Comparison of ENCODE assay signal across 8 cellular contexts in genomic region chr3:46895204-46895660, GRCh38. TPM values are rescaled to one million over a fixed set of nuclear protein-coding genes. Genes with fewer than 3 reads are reported as not detected.
DNase-seq lines count a peak whose midpoint lies in the region; ATAC-seq and TF ChIP-seq lines count a peak whose summit lies in the region.

No MANE protein-coding gene starts in this region.

- peak overlapping the region in 1 of 3 donors; percentile 59 for H3K27ac Mint-ChIP-seq in CD4-positive, CD25-positive, alpha-beta regulatory T cell
- H3K27ac Mint-ChIP-seq in T-helper 17 cell: no peak overlapping the region

- peaks cover 7% of the 10 kb centered on the region for H3K27me3 ChIP-seq in CD4-positive, CD25-positive, alpha-beta regulatory T cell (ENCODE audit: control insufficient read depth, insufficient read depth, low read length)
- peaks cover 5% of the 10 kb centered on the region for H3K27me3 ChIP-seq in adipocyte (replicated peaks; ENCODE audit: control insufficient read depth, insufficient read depth, low read length)
- no peaks in the 10 kb centered on the region for H3K27me3 ChIP-seq in hepatocyte

- no peak overlapping the region for H3K9ac ChIP-seq in adipocyte (ENCODE audit: low read length)

- H3K4me3 ChIP-seq in CD4-positive, CD25-positive, alpha-beta regulatory T cell (ENCODE audit: low read depth, low read length): no peak overlapping the region
- no peak overlapping the region for H3K4me3 ChIP-seq in adipocyte (ENCODE audit: low read length)
- H3K4me3 ChIP-seq in hepatocyte: no peak overlapping the region

- peaks cover 0 to 3% (median 0%) of the 10 kb centered on the region in 7 donors for H3K9me3 Mint-ChIP-seq in CD4-positive, CD25-positive, alpha-beta regulatory T cell

- H3K79me2 ChIP-seq in hepatocyte: no peaks in the 10 kb centered on the region

- H3K9me2 ChIP-seq in hepatocyte (replicated peaks; ENCODE audit: insufficient read depth): no peaks in the 10 kb centered on the region

- peaks cover 16% of the 10 kb centered on the region for H3K4me1 ChIP-seq in CD4-positive, CD25-positive, alpha-beta regulatory T cell (ENCODE audit: control insufficient read depth, insufficient read depth, low read length, poor library complexity, severe bottlenecking)
- H3K4me1 ChIP-seq in adipocyte (ENCODE audit: control insufficient read depth, insufficient read depth, low read length): peaks cover 17% of the 10 kb centered on the region
- peaks cover 18% of the 10 kb centered on the region for H3K4me1 ChIP-seq in hepatocyte (ENCODE audit: insufficient read depth)

- WGBS in hepatocyte (ENCODE audit: low lambda C conversion rate, missing lambda C conversion rate): 31% methylated on average over 5 of the region's 5 CpGs

- H3K36me3 ChIP-seq in CD4-positive, CD25-positive, alpha-beta regulatory T cell (ENCODE audit: control insufficient read depth, insufficient read depth, low read length): no peaks in the 10 kb centered on the region
- H3K36me3 ChIP-seq in adipocyte (ENCODE audit: control insufficient read depth, insufficient read depth, low read length, severe bottlenecking) (no peaks in the 10 kb centered on the region), hepatocyte (replicated peaks; ENCODE audit: insufficient read depth, low read depth) (no peaks in the 10 kb centered on the region)

- peaks cover 7% of the 10 kb centered on the region for H4K20me1 ChIP-seq in hepatocyte (ENCODE audit: insufficient read depth, poor library complexity, severe bottlenecking)

- peak; percentile 58 to 72 (median 69) for DNase-seq in CD4-positive, CD25-positive, alpha-beta regulatory T cell
- DNase-seq in HuH-7 (ENCODE audit: low spot score) (peak; percentile 94), T-helper 17 cell (peak; percentile 62 to 80 (median 68)), adipocyte (ENCODE audit: low read depth) (peak; percentile 83), hepatocyte (ENCODE audit: low spot score) (peak; percentile 80)
- DNase-seq in stimulated activated CD4-positive, alpha-beta T cell treated with anti-CD3 and anti-CD28 coated beads, Interleukin-1b, Interleukin-23, amount 100 ng/mL, for 1 hour (ENCODE audit: low read depth in 2 of 2): peak; percentile 49 to 67

- H3K27ac ChIP-seq in CD4-positive, CD25-positive, alpha-beta regulatory T cell (ENCODE audit: insufficient read depth, low read length, poor library complexity, severe bottlenecking): no peak overlapping the region
- H3K27ac ChIP-seq in hepatocyte: no peak overlapping the region

- TF ChIP-seq CTCF in hepatocyte (IDR thresholded peaks at IDR 0.05; ENCODE audit: poor library complexity): peak; percentile 95

- no peak overlapping the region for H3K4me2 ChIP-seq in hepatocyte

- H3K27me3 Mint-ChIP-seq in CD4-positive, CD25-positive, alpha-beta regulatory T cell: peaks cover 63% of the 10 kb centered on the region
- peaks cover 71% of the 10 kb centered on the region for H3K27me3 Mint-ChIP-seq in T-helper 17 cell

- peaks cover 0 to 19% (median 5%) of the 10 kb centered on the region in 4 donors for H3K4me1 Mint-ChIP-seq in CD4-positive, CD25-positive, alpha-beta regulatory T cell
- peaks cover 18% of the 10 kb centered on the region for H3K4me1 Mint-ChIP-seq in T-helper 17 cell

- no peak overlapping the region for H3K4me3 Mint-ChIP-seq in CD4-positive, CD25-positive, alpha-beta regulatory T cell
- no peak overlapping the region for H3K4me3 Mint-ChIP-seq in T-helper 17 cell

- H3K36me3 Mint-ChIP-seq in CD4-positive, CD25-positive, alpha-beta regulatory T cell: no peaks in the 10 kb centered on the region
- peaks cover 7% of the 10 kb centered on the region for H3K36me3 Mint-ChIP-seq in T-helper 17 cell (ENCODE audit: low read depth)

- no peak overlapping the region for H2AFZ ChIP-seq in hepatocyte

- ATAC-seq in CD4-positive, CD25-positive, alpha-beta regulatory T cell (ENCODE audit: low read depth in 2 of 2): peak; percentile 77
- peak; percentile 82 for ATAC-seq in T-helper 17 cell
- ATAC-seq in GM21390 (IDR thresholded peaks at IDR 0.05; ENCODE audit: unreplicated experiment): no peak
- ATAC-seq in GM19452 (IDR thresholded peaks at IDR 0.05; ENCODE audit: unreplicated experiment): no peak

- no peaks in the 10 kb centered on the region for H3K9me3 ChIP-seq in CD4-positive, CD25-positive, alpha-beta regulatory T cell (ENCODE audit: control insufficient read depth in 2 of 2, low read length in 2 of 2)
- H3K9me3 ChIP-seq in T-helper 17 cell (ENCODE audit: control insufficient read depth, low read length, poor library complexity, severe bottlenecking) (no peaks in the 10 kb centered on the region), adipocyte (ENCODE audit: control insufficient read depth, low read length) (no peaks in the 10 kb centered on the region), hepatocyte (ENCODE audit: low read depth) (no peaks in the 10 kb centered on the region)

RNA-seq across cellular contexts. Expression of gene PTH1R, which starts 17.7 kb away (rescaled TPM):
- total RNA-seq in CD4-positive, CD25-positive, alpha-beta regulatory T cell: not detected
- polyA plus RNA-seq in CD4-positive, CD25-positive, alpha-beta regulatory T cell: not detected
- total RNA-seq in T-helper 17 cell (not detected), hepatocyte (13.9 and 14.5 TPM in 2 replicates)
- 29.4 and 31.0 TPM in 2 replicates for polyA plus RNA-seq in hepatocyte

RNA-seq across cellular contexts. Expression of gene MYL3, which starts 32.0 kb away (rescaled TPM):
- not detected for total RNA-seq in CD4-positive, CD25-positive, alpha-beta regulatory T cell
- not detected for polyA plus RNA-seq in CD4-positive, CD25-positive, alpha-beta regulatory T cell
- total RNA-seq in T-helper 17 cell: not detected
- 5.8 and 9.5 TPM in 2 replicates for total RNA-seq in hepatocyte
- polyA plus RNA-seq in hepatocyte: 7.4 and 9.7 TPM in 2 replicates

Comparison
In these comparisons a context has a peak if more than half of its experiments do, and no peak if none do; other contexts are left out.
1. ATAC-seq: peak in CD4-positive, CD25-positive, alpha-beta regulatory T cell (2 of 2) and T-helper 17 cell (single experiment); none in GM21390 (single experiment) and GM19452 (single experiment).
2. RNA of gene PTH1R, which starts 17.7 kb away (total RNA-seq): 13.9 to 14.5 TPM in hepatocyte; not detected in CD4-positive, CD25-positive, alpha-beta regulatory T cell (single experiment) and not detected in T-helper 17 cell; every median in the first group is over 10 times any median in the second.
3. Peak in every context shown above with its lines, with median percentiles within 50 percentile points of each other: DNase-seq.